17 cellular contexts compared by ENCODE assay signal in genomic region chr5:14187157-14187556, GRCh38. TPM values are rescaled to one million over a fixed set of nuclear protein-coding genes. Genes with fewer than 3 reads are reported as not detected.
DNase-seq lines count a peak whose midpoint lies in the region; ATAC-seq and TF ChIP-seq lines count a peak whose summit lies in the region.
"Had no signal": no experiment of that assay in that cellular context is flagged by ENCODE, and none has a peak within 500 bp of the region (broad histone marks: within the 10 kb centered on the region; RNA-seq: fewer than 3 reads in every experiment).

No MANE protein-coding gene starts in this region.

- TF ChIP-seq EP300 in suprapubic skin (IDR thresholded peaks at IDR 0.05): no peak

- peaks cover 42% of the 10 kb centered on the region for H3K4me1 Mint-ChIP-seq in endothelial cell (ENCODE audit: unreplicated experiment)
- H3K4me1 Mint-ChIP-seq in osteocyte (ENCODE audit: unreplicated experiment): peaks cover 98% of the 10 kb centered on the region
- H3K4me1 Mint-ChIP-seq: stimulated activated effector memory CD8-positive, alpha-beta T cell treated with anti-CD3 and anti-CD28 coated beads, Interleukin-12 subunit alpha, Interleukin-12 subunit beta, amount 100 ng/mL, for 72 hours had no signal

- ATAC-seq in left cardiac atrium: no peak
- no peak for ATAC-seq in aorta (ENCODE audit: low FRiP score)
- no peak for ATAC-seq in HG03520 (IDR thresholded peaks at IDR 0.05; ENCODE audit: unreplicated experiment)
- ATAC-seq: natural killer cell; stimulated activated effector memory CD8-positive, alpha-beta T cell treated with anti-CD3 and anti-CD28 coated beads, Interleukin-12 subunit alpha, Interleukin-12 subunit beta, amount 100 ng/mL, for 72 hours had no signal

- H3K36me3 Mint-ChIP-seq in endothelial cell (ENCODE audit: low read depth, unreplicated experiment): no peaks in the 10 kb centered on the region
- H3K36me3 Mint-ChIP-seq in osteocyte (ENCODE audit: unreplicated experiment): no peaks in the 10 kb centered on the region
- H3K36me3 Mint-ChIP-seq: natural killer cell; stimulated activated effector memory CD8-positive, alpha-beta T cell treated with anti-CD3 and anti-CD28 coated beads, Interleukin-12 subunit alpha, Interleukin-12 subunit beta, amount 100 ng/mL, for 72 hours had no signal

- H3K9me3 Mint-ChIP-seq in endothelial cell (ENCODE audit: unreplicated experiment): no peaks in the 10 kb centered on the region
- H3K9me3 Mint-ChIP-seq in osteocyte (ENCODE audit: unreplicated experiment): no peaks in the 10 kb centered on the region
- H3K9me3 Mint-ChIP-seq: activated naive CD4-positive, alpha-beta T cell treated with anti-CD3 and anti-CD28 coated beads for 36 hours; IgD-negative memory B cell; natural killer cell; stimulated activated effector memory CD8-positive, alpha-beta T cell treated with anti-CD3 and anti-CD28 coated beads, Interleukin-12 subunit alpha, Interleukin-12 subunit beta, amount 100 ng/mL, for 72 hours had no signal

- TF ChIP-seq CTCF in left ventricle myocardium inferior (IDR thresholded peaks at IDR 0.05; ENCODE audit: borderline replicate concordance) (no peak), endothelial cell (IDR thresholded peaks at IDR 0.05; ENCODE audit: unreplicated experiment) (no peak), osteocyte (IDR thresholded peaks at IDR 0.05) (no peak), suprapubic skin (IDR thresholded peaks at IDR 0.05) (no peak)

- no peak overlapping the region for H3K4me3 Mint-ChIP-seq in endothelial cell (ENCODE audit: unreplicated experiment)
- H3K4me3 Mint-ChIP-seq in osteocyte (ENCODE audit: unreplicated experiment): no peak overlapping the region
- H3K4me3 Mint-ChIP-seq: activated naive CD4-positive, alpha-beta T cell treated with anti-CD3 and anti-CD28 coated beads for 36 hours; natural killer cell; stimulated activated effector memory CD8-positive, alpha-beta T cell treated with anti-CD3 and anti-CD28 coated beads, Interleukin-12 subunit alpha, Interleukin-12 subunit beta, amount 100 ng/mL, for 72 hours had no signal

- H3K27me3 ChIP-seq in left ventricle myocardium inferior (ENCODE audit: low read depth) (no peaks in the 10 kb centered on the region), aorta (ENCODE audit: control insufficient read depth in 1 of 2, insufficient read depth in 2 of 2, low read length in 1 of 2) (no peaks in the 10 kb centered on the region), suprapubic skin (no peaks in the 10 kb centered on the region)
- H3K27me3 ChIP-seq: right atrium auricular region had no signal

- H3K27me3 Mint-ChIP-seq in endothelial cell (ENCODE audit: unreplicated experiment) (peaks cover 1% of the 10 kb centered on the region), osteocyte (ENCODE audit: unreplicated experiment) (no peaks in the 10 kb centered on the region)
- H3K27me3 Mint-ChIP-seq: IgD-negative memory B cell had no signal

- H3K27ac ChIP-seq in left ventricle myocardium inferior (replicated peaks) (peak overlapping the region; percentile 69), aorta (ENCODE audit: low read depth in 1 of 2, low read length in 2 of 2) (peak overlapping the region; percentile 68 to 95), suprapubic skin (no peak overlapping the region)
- H3K27ac ChIP-seq: VCaP had no signal

- H3K27ac Mint-ChIP-seq in endothelial cell (ENCODE audit: unreplicated experiment): peak overlapping the region; percentile 10
- H3K27ac Mint-ChIP-seq in osteocyte (ENCODE audit: unreplicated experiment): peak overlapping the region; percentile 96
- H3K27ac Mint-ChIP-seq: activated naive CD4-positive, alpha-beta T cell treated with anti-CD3 and anti-CD28 coated beads for 36 hours; natural killer cell; stimulated activated effector memory CD8-positive, alpha-beta T cell treated with anti-CD3 and anti-CD28 coated beads, Interleukin-12 subunit alpha, Interleukin-12 subunit beta, amount 100 ng/mL, for 72 hours had no signal

- intact Hi-C loops in left ventricle myocardium inferior (cut with micrococcal nuclease) (no loop called here), left cardiac atrium (cut with DNase I) (no loop called here), aorta (cut with DNase I) (loop anchor here in 1 of 2 donors (5.0 kb wide), 1 partner anchor 80 kb away; no protein-coding TSS in a partner anchor)

- DNase-seq in left ventricle myocardium inferior (no peak), left cardiac atrium (no peak), endothelial cell (ENCODE audit: low spot score) (no peak), osteocyte (ENCODE audit: extremely low spot score, unreplicated experiment) (no peak), aorta (no peak), suprapubic skin (ENCODE audit: low spot score in 2 of 2) (no peak), T1000 (lab: John Stamatoyannopoulos, UW) (no peak)
- DNase-seq: activated naive CD4-positive, alpha-beta T cell treated with anti-CD3 and anti-CD28 coated beads for 36 hours; GOT3; natural killer cell; NCI-H1048; NCI-H226 had no signal

- H3K4me3 ChIP-seq in left ventricle myocardium inferior (no peak overlapping the region), aorta (ENCODE audit: low read length in 2 of 2) (no peak overlapping the region), suprapubic skin (no peak overlapping the region)
- H3K4me3 ChIP-seq: right atrium auricular region had no signal

- H3K4me1 ChIP-seq in left ventricle myocardium inferior (peaks cover 98% of the 10 kb centered on the region), aorta (ENCODE audit: control insufficient read depth in 1 of 2, insufficient read depth in 2 of 2, low read length in 2 of 2) (peaks cover 5 to 14% of the 10 kb centered on the region in 2 donors), suprapubic skin (peaks cover 65% of the 10 kb centered on the region)

- no peak for TF ChIP-seq POLR2A in suprapubic skin (IDR thresholded peaks at IDR 0.05)

- WGBS in aorta, 2 donors: 14 to 21% methylated on average over 3 of the region's 3 CpGs
- WGBS in suprapubic skin: 63% methylated on average over 3 of the region's 3 CpGs

- H3K36me3 ChIP-seq in left ventricle myocardium inferior (no peaks in the 10 kb centered on the region), aorta (ENCODE audit: control insufficient read depth in 1 of 2, insufficient read depth in 2 of 2, low read length in 1 of 2) (no peaks in the 10 kb centered on the region), suprapubic skin (no peaks in the 10 kb centered on the region)
- H3K36me3 ChIP-seq: right atrium auricular region had no signal

- H3K9me3 ChIP-seq in left ventricle myocardium inferior (replicated peaks): no peaks in the 10 kb centered on the region
- H3K9me3 ChIP-seq in aorta (ENCODE audit: control insufficient read depth, low read length): no peaks in the 10 kb centered on the region
- H3K9me3 ChIP-seq in suprapubic skin: no peaks in the 10 kb centered on the region
- H3K9me3 ChIP-seq: right atrium auricular region had no signal

RNA-seq across cellular contexts. Expression of gene TRIO, which starts 44.0 kb away (rescaled TPM):
- total RNA-seq in left ventricle myocardium inferior: 52.8 TPM
- total RNA-seq in left cardiac atrium: 10 to 100 TPM; 50.4 to 60.8 TPM
- 229 TPM for total RNA-seq in endothelial cell (ENCODE audit: unreplicated experiment)
- total RNA-seq in osteocyte: 336 and 341 TPM in 2 replicates
- total RNA-seq in aorta: 100 to 1,000 TPM; 346 to 374 TPM
- 10 to 100 TPM; 22.0 to 36.7 TPM for polyA plus RNA-seq in aorta
- 100 to 1,000 TPM in 1 of 4 donors, 10 to 100 TPM in 3; 62.7 to 159 (median 70.4) TPM for total RNA-seq in suprapubic skin
